ENCODE assay signal across 22 cellular contexts in genomic region chr11:123527947-123528346, GRCh38.
"Had no signal": no experiment of that assay in that cellular context is flagged by ENCODE, and none has a peak within 500 bp of the region (broad histone marks: within the 10 kb centered on the region; RNA-seq: fewer than 3 reads in every experiment).

No MANE protein-coding gene starts in this region.

- H3K27me3 ChIP-seq: SJSA1 had no signal

- H3K27ac ChIP-seq: HL-60, KMS-11, SJSA1, SK-N-MC had no signal

- ATAC-seq: K562 had no signal

- H3K36me3 ChIP-seq: SJSA1 had no signal

- H3K4me3 ChIP-seq: K562, SJSA1 had no signal

- H3K9me3 ChIP-seq: SJSA1 had no signal

- H3K9ac ChIP-seq: KMS-11 had no signal

- DNase-seq: Kasumi-1, MM.1S, NCI-H1092 treated with DMSO at 0.1 percent for 48 hours, NCI-H1436, NCI-H187, NCI-H2029, NCI-H2081 treated with DMSO at 0.1 percent for 48 hours, NCI-H2171, NCI-H226, NCI-H446, NCI-H510A, NCI-H524 treated with DMSO at 0.1 percent for 48 hours, NCI-H69, NCI-H774, Right ventricle myocardium superior, RPMI8226, SIG-M5 had no signal

- H3K4me2 ChIP-seq: KMS-11 had no signal
